16 cellular contexts compared by ENCODE assay signal in the genomic region with DNA sequence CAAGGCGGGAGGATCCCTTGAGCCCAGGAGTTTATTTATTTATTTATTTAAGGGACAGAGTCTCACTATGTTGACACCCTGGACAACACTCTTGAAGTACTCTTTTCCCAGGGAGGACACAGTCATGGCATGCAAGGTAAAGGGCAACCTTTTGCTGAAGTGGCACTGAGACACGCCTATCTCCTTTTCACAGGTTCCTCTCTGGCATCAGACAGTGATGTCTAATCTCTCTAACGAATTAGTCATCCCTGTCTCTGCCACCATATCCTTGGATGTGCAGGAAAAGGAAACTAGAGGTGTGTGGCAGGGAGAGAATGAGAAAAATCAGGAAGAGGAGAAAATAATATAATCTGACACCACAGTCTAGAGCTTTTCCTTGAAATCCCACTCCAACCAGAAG. TPM values are rescaled to one million over a fixed set of nuclear protein-coding genes. Genes with fewer than 3 reads are reported as not detected.
"Had no signal": no experiment of that assay in that cellular context is flagged by ENCODE, and none has a peak within 500 bp of the region (broad histone marks: within the 10 kb centered on the region; RNA-seq: fewer than 3 reads in every experiment).

No MANE protein-coding gene starts in this region.

- H3K4me3 ChIP-seq: gastroesophageal sphincter, heart right ventricle, tibial nerve had no signal

- H3K36me3 ChIP-seq: gastroesophageal sphincter, heart right ventricle, tibial nerve had no signal

- H3K27me3 ChIP-seq: gastroesophageal sphincter, heart right ventricle, tibial nerve had no signal

- ATAC-seq: gastroesophageal sphincter; heart right ventricle; left lobe of liver; naive thymus-derived CD4-positive, alpha-beta T cell; stimulated activated naive B cell treated with anti-CD40 and anti-IgM and Interleukin-4, amounts not matched to agents 10 μg/mL and 1 μg/mL and 100 μg/mL, for 72 hours had no signal

- H3K4me1 ChIP-seq: gastroesophageal sphincter, tibial nerve had no signal

- H3K9me3 ChIP-seq: gastroesophageal sphincter, heart right ventricle, tibial nerve had no signal

- H3K27ac ChIP-seq: gastroesophageal sphincter, heart right ventricle, tibial nerve had no signal

- DNase-seq: activated CD4-positive, alpha-beta T cell treated with anti-CD3 and anti-CD28 coated beads, Interleukin-2, amount 10 ng/mL, durations not matched to agents 7 days and 5 days; activated CD4-positive, CD25-positive, alpha-beta regulatory T cell; activated CD8-positive, alpha-beta memory T cell treated with anti-CD3 and anti-CD28 coated beads for 24 hours; activated naive CD8-positive, alpha-beta T cell treated with anti-CD3 and anti-CD28 coated beads, Interleukin-2, amount 10 ng/mL, durations not matched to agents 7 days and 5 days; effector memory CD4-positive, alpha-beta T cell; heart right ventricle; naive thymus-derived CD4-positive, alpha-beta T cell; nucleus accumbens; posterior cingulate gyrus; retina; stimulated activated CD4-positive, alpha-beta T cell treated with anti-CD3 and anti-CD28 coated beads, Interleukin-2, amount 100 ng/mL, for 48 hours; stimulated activated naive B cell treated with anti-CD40 and anti-IgM and Interleukin-4, amounts not matched to agents 10 μg/mL and 1 μg/mL and 100 μg/mL, for 72 hours had no signal

RNA-seq across cellular contexts. Expression of a gene that starts 19.5 kb away (rescaled TPM):
- total RNA-seq: activated CD4-positive, alpha-beta T cell treated with anti-CD3 and anti-CD28 coated beads, Interleukin-2, amount 10 ng/mL, durations not matched to agents 7 days and 5 days; activated T-helper 1 cell treated with anti-CD3 and anti-CD28 coated beads, Interleukin-12 subunit alpha, Interleukin-12 subunit beta, Interleukin-2, Interleukin-4 antibody, amounts not matched to agents 30 ng/mL and 10 ng/mL and 1 ng/mL, durations not matched to agents 14 hours and 24 hours and 36 hours had no signal
